In genomic region chr6:136226027-136226673, GRCh38 we compare ENCODE assay signal across 1 cellular context.
TF ChIP-seq lines count a peak whose summit lies in the region.

No MANE protein-coding gene starts in this region.

TF ChIP-seq in HepG2, 621 proteins besides CTCF, POLR2A, EP300 and RAD21 (continued from another document and continues in another):
- TF ChIP-seq ZNF275 (CRISPR knock-in tag; IDR thresholded peaks at IDR 0.05; ENCODE audit: borderline replicate concordance) = 0 out of 2 replicates have a peak, but pooled peaks have one; percentile 58
- no peak for TF ChIP-seq ZNF468 (CRISPR knock-in tag; IDR thresholded peaks at IDR 0.05)
- no peak for TF ChIP-seq RARG (CRISPR knock-in tag; IDR thresholded peaks at IDR 0.05; ENCODE audit: low read depth)
- TF ChIP-seq ZBTB26 (CRISPR knock-in tag; IDR thresholded peaks at IDR 0.05; ENCODE audit: borderline replicate concordance) = no peak
- TF ChIP-seq ZNF614 (CRISPR knock-in tag; IDR thresholded peaks at IDR 0.05; ENCODE audit: borderline replicate concordance) = 0 out of 2 replicates have a peak, but pooled peaks have one; percentile 29
- no peak for TF ChIP-seq PHF8 (CRISPR knock-in tag; IDR thresholded peaks at IDR 0.05)
- TF ChIP-seq ZNF777 (CRISPR knock-in tag; IDR thresholded peaks at IDR 0.05) = 0 out of 2 replicates have a peak, but pooled peaks have one; percentile 39
- no peak for TF ChIP-seq ZNF501 (CRISPR knock-in tag; IDR thresholded peaks at IDR 0.05)
- no peak for TF ChIP-seq LRRFIP1 (CRISPR knock-in tag; conservative IDR thresholded peaks at IDR 0.05)
- no peak for TF ChIP-seq SNRNP70 (IDR thresholded peaks at IDR 0.05; ENCODE audit: low read depth, low read length)
- TF ChIP-seq SMAD1 (CRISPR knock-in tag; IDR thresholded peaks at IDR 0.05; ENCODE audit: borderline replicate concordance, low read depth) = no peak
- TF ChIP-seq LBX2 (CRISPR knock-in tag; IDR thresholded peaks at IDR 0.05; ENCODE audit: borderline replicate concordance) = no peak
- TF ChIP-seq HNRNPL (IDR thresholded peaks at IDR 0.05; ENCODE audit: low read depth, low read length) = no peak
- 0 out of 2 replicates have a peak, but pooled peaks have one; percentile 12 for TF ChIP-seq ISL2 (CRISPR knock-in tag; IDR thresholded peaks at IDR 0.05)
- no peak for TF ChIP-seq TCF7L2 (IDR thresholded peaks at IDR 0.05; ENCODE audit: low read depth, low read length)
- no peak for TF ChIP-seq KMT2A (CRISPR knock-in tag; IDR thresholded peaks at IDR 0.05)
- no peak for TF ChIP-seq SRSF1 (optimal IDR thresholded peaks at IDR 0.05; ENCODE audit: low read depth, low read length)
- no peak for TF ChIP-seq BATF2 (CRISPR knock-in tag; IDR thresholded peaks at IDR 0.05)
- TF ChIP-seq ZNF781 (CRISPR knock-in tag; IDR thresholded peaks at IDR 0.05; ENCODE audit: borderline replicate concordance, not compliant biosample characterization) = no peak
- TF ChIP-seq RBM39 (IDR thresholded peaks at IDR 0.05; ENCODE audit: low read depth, low read length, poor library complexity, severe bottlenecking) = no peak
- TF ChIP-seq BRCA1 (CRISPR knock-in tag; IDR thresholded peaks at IDR 0.05) = no peak
- TF ChIP-seq ARID3A (IDR thresholded peaks at IDR 0.05; ENCODE audit: low read depth, low read length) = peak; percentile 87
- 0 out of 2 replicates have a peak, but pooled peaks have one; percentile 29 for TF ChIP-seq KDM2A (CRISPR knock-in tag; IDR thresholded peaks at IDR 0.05; ENCODE audit: borderline replicate concordance, low read depth)
- TF ChIP-seq RFX1 (IDR thresholded peaks at IDR 0.05) = no peak
- no peak for TF ChIP-seq NCOR1 (IDR thresholded peaks at IDR 0.05; ENCODE audit: borderline replicate concordance, low read length)
- TF ChIP-seq ZBTB34 (CRISPR knock-in tag; IDR thresholded peaks at IDR 0.05) = no peak
- TF ChIP-seq MTA3 (CRISPR knock-in tag; IDR thresholded peaks at IDR 0.05) = no peak
- TF ChIP-seq ZFP36 (IDR thresholded peaks at IDR 0.05; ENCODE audit: borderline replicate concordance, low read depth, low read length, partially characterized antibody) = no peak
- no peak for TF ChIP-seq SOX13 (IDR thresholded peaks at IDR 0.05)
- no peak for TF ChIP-seq SOX13 (CRISPR knock-in tag; conservative IDR thresholded peaks at IDR 0.05 in 1 of 2, IDR thresholded peaks at IDR 0.05 in 1 of 2)
- TF ChIP-seq MAX (IDR thresholded peaks at IDR 0.05) = no peak
- TF ChIP-seq ZNF580 (CRISPR knock-in tag; IDR thresholded peaks at IDR 0.05; ENCODE audit: borderline replicate concordance, low read depth) = 0 out of 2 replicates have a peak, but pooled peaks have one; percentile 28
- peak; percentile 68 for TF ChIP-seq SMAD3 (CRISPR knock-in tag; IDR thresholded peaks at IDR 0.05)
- TF ChIP-seq NFIB (CRISPR knock-in tag; IDR thresholded peaks at IDR 0.05; ENCODE audit: borderline replicate concordance) = no peak
- no peak for TF ChIP-seq SKI (IDR thresholded peaks at IDR 0.05; ENCODE audit: partially characterized antibody)
- TF ChIP-seq ERF (CRISPR knock-in tag; IDR thresholded peaks at IDR 0.05) = peak; percentile 45; the same call in 1 of the 2 replicates
- TF ChIP-seq ZNF800 (CRISPR knock-in tag; IDR thresholded peaks at IDR 0.05) = 0 out of 2 replicates have a peak, but pooled peaks have one; percentile 13
- 0 out of 2 replicates have a peak, but pooled peaks have one; percentile 61 for TF ChIP-seq ZNF124 (CRISPR knock-in tag; IDR thresholded peaks at IDR 0.05)
- no peak for TF ChIP-seq GZF1 (CRISPR knock-in tag; IDR thresholded peaks at IDR 0.05)
- TF ChIP-seq NR2F6 (IDR thresholded peaks at IDR 0.05) = no peak; the same call in 1 of the 2 replicates
- no peak for TF ChIP-seq NR2F6 (CRISPR knock-in tag; IDR thresholded peaks at IDR 0.05)
- peak; percentile 31; the same call in 1 of the 2 replicates for TF ChIP-seq RXRB (CRISPR knock-in tag; IDR thresholded peaks at IDR 0.05; ENCODE audit: borderline replicate concordance)
- TF ChIP-seq MYPOP (CRISPR knock-in tag; IDR thresholded peaks at IDR 0.05) = no peak; the same call in 1 of the 2 replicates
- TF ChIP-seq IRF1 (CRISPR knock-in tag; IDR thresholded peaks at IDR 0.05; ENCODE audit: low read depth) = no peak
- no peak for TF ChIP-seq SRY (CRISPR knock-in tag; IDR thresholded peaks at IDR 0.05)
- no peak for TF ChIP-seq AGO1 (IDR thresholded peaks at IDR 0.05; ENCODE audit: low read depth, low read length, poor library complexity, severe bottlenecking)
- no peak for TF ChIP-seq ZSCAN30 (CRISPR knock-in tag; IDR thresholded peaks at IDR 0.05)
- TF ChIP-seq ZNF768 (CRISPR knock-in tag; IDR thresholded peaks at IDR 0.05) = no peak
- TF ChIP-seq ZNF792 (CRISPR knock-in tag; IDR thresholded peaks at IDR 0.05) = 0 out of 2 replicates have a peak, but pooled peaks have one; percentile 22
- no peak for TF ChIP-seq ZNF260 (CRISPR knock-in tag; IDR thresholded peaks at IDR 0.05; ENCODE audit: borderline replicate concordance, low read depth)
- no peak for TF ChIP-seq TFDP1 (CRISPR knock-in tag; IDR thresholded peaks at IDR 0.05; ENCODE audit: borderline replicate concordance)
- TF ChIP-seq NFKB2 (CRISPR knock-in tag; IDR thresholded peaks at IDR 0.05; ENCODE audit: borderline replicate concordance) = no peak
- TF ChIP-seq ZNF20 (CRISPR knock-in tag; IDR thresholded peaks at IDR 0.05) = no peak
- TF ChIP-seq PITX1 (CRISPR knock-in tag; IDR thresholded peaks at IDR 0.05) = no peak
